In genomic region chr11:134505125-134505524, GRCh38 we compare ENCODE assay signal across 5 cellular contexts.
"Had no signal": no experiment of that assay in that cellular context is flagged by ENCODE, and none has a peak within 500 bp of the region (broad histone marks: within the 10 kb centered on the region; RNA-seq: fewer than 3 reads in every experiment).

No MANE protein-coding gene starts in this region.

- H3K4me3 ChIP-seq: GM23338, K562 had no signal

- DNase-seq: H9, HCEC 1CT, IMR-90 had no signal

- ATAC-seq: K562 had no signal
